In genomic region chr2:64093341-64093740, GRCh38 we compare ENCODE assay signal across 26 cellular contexts.
"Had no signal": no experiment of that assay in that cellular context is flagged by ENCODE, and none has a peak within 500 bp of the region (broad histone marks: within the 10 kb centered on the region; RNA-seq: fewer than 3 reads in every experiment).

No MANE protein-coding gene starts in this region.

- H3K27ac ChIP-seq: brain microvascular endothelial cell, cardiac muscle cell had no signal

- H3K4me1 Mint-ChIP-seq: activated naive CD4-positive, alpha-beta T cell treated with anti-CD3 and anti-CD28 coated beads, Interleukin-2, amount 10 ng/mL, durations not matched to agents 7 days and 5 days had no signal

- H3K4me3 ChIP-seq: cardiac muscle cell had no signal

- H3K27me3 ChIP-seq: brain microvascular endothelial cell, cardiac muscle cell had no signal

- DNase-seq: activated CD4-positive, alpha-beta T cell treated with anti-CD3 and anti-CD28 coated beads for 36 hours; activated CD4-positive, alpha-beta T cell treated with anti-CD3 and anti-CD28 coated beads, Interleukin-2, amount 50 U/mL, for 1 hour; activated CD8-positive, alpha-beta memory T cell treated with anti-CD3 and anti-CD28 coated beads, Interleukin-2, amount 50 U/mL, for 4 hours; activated CD8-positive, alpha-beta T cell treated with anti-CD3 and anti-CD28 coated beads for 36 hours; activated gamma-delta T cell treated with Interleukin-2 at 50 U/mL for 16 hours; activated naive CD4-positive, alpha-beta T cell treated with anti-CD3 and anti-CD28 coated beads, Interleukin-2, amount 10 ng/mL, durations not matched to agents 7 days and 5 days; activated naive CD8-positive, alpha-beta T cell treated with anti-CD3 and anti-CD28 coated beads for 36 hours; activated T-cell treated with anti-CD3 and anti-CD28 coated beads, Interleukin-2, amount 50 U/mL, for 72 hours; brain microvascular endothelial cell; cerebellar nuclear complex; KG1; MV-4-11; NCI-H1105; NCI-H1436; NCI-H1694 treated with DMSO at 0.1 percent for 48 hours; NCI-H2029 treated with DMSO at 0.1 percent for 48 hours; NCI-H446; NCI-H524 treated with DMSO at 0.1 percent for 48 hours; NCI-H774; PC-3; SHP77 treated with DMSO at 0.1 percent for 48 hours; T-helper 17 cell; T-helper 9 cell had no signal

- H3K27ac Mint-ChIP-seq: activated CD4-positive, alpha-beta T cell treated with anti-CD3 and anti-CD28 coated beads for 36 hours; activated CD8-positive, alpha-beta T cell treated with anti-CD3 and anti-CD28 coated beads for 36 hours; activated naive CD4-positive, alpha-beta T cell treated with anti-CD3 and anti-CD28 coated beads, Interleukin-2, amount 10 ng/mL, durations not matched to agents 7 days and 5 days; activated naive CD8-positive, alpha-beta T cell treated with anti-CD3 and anti-CD28 coated beads for 36 hours; activated T-cell treated with anti-CD3 and anti-CD28 coated beads, Interleukin-2, amount 50 U/mL, for 72 hours; activated T-helper 2 cell treated with anti-CD3 and anti-CD28 coated beads, Interferon-gamma antibody, Interleukin-2, Interleukin-4, amounts not matched to agents 10 μg/mL and 5 μg/mL and 100 μg/mL, durations not matched to agents 14 hours and 24 hours and 36 hours had no signal

- FAIRE-seq: colon had no signal

- ATAC-seq: activated CD4-positive, alpha-beta T cell treated with anti-CD3 and anti-CD28 coated beads for 36 hours; activated CD8-positive, alpha-beta T cell treated with anti-CD3 and anti-CD28 coated beads for 36 hours; activated T-cell treated with anti-CD3 and anti-CD28 coated beads, Interleukin-2, amount 50 U/mL, for 72 hours; PC-3; T-helper 17 cell had no signal

- H3K27me3 Mint-ChIP-seq: activated CD4-positive, alpha-beta T cell treated with anti-CD3 and anti-CD28 coated beads for 36 hours; activated CD8-positive, alpha-beta T cell treated with anti-CD3 and anti-CD28 coated beads for 36 hours; activated naive CD4-positive, alpha-beta T cell treated with anti-CD3 and anti-CD28 coated beads, Interleukin-2, amount 10 ng/mL, durations not matched to agents 7 days and 5 days; activated naive CD8-positive, alpha-beta T cell treated with anti-CD3 and anti-CD28 coated beads for 36 hours; T-helper 17 cell had no signal

- H3K4me3 Mint-ChIP-seq: activated CD4-positive, alpha-beta T cell treated with anti-CD3 and anti-CD28 coated beads for 36 hours; activated CD8-positive, alpha-beta T cell treated with anti-CD3 and anti-CD28 coated beads for 36 hours; activated naive CD4-positive, alpha-beta T cell treated with anti-CD3 and anti-CD28 coated beads, Interleukin-2, amount 10 ng/mL, durations not matched to agents 7 days and 5 days; activated naive CD8-positive, alpha-beta T cell treated with anti-CD3 and anti-CD28 coated beads for 36 hours; activated T-cell treated with anti-CD3 and anti-CD28 coated beads, Interleukin-2, amount 50 U/mL, for 72 hours; T-helper 17 cell had no signal
